Comparison of ENCODE assay signal across 1 cellular context in genomic region chr10:74379474-74379873, GRCh38.
TF ChIP-seq lines count a peak whose summit lies in the region.

No MANE protein-coding gene starts in this region.

TF ChIP-seq in GM12878, 131 proteins besides CTCF, POLR2A, EP300 and RAD21:
- no peak for TF ChIP-seq ZNF384 (IDR thresholded peaks at IDR 0.05; ENCODE audit: borderline replicate concordance, low read depth, low read length)
- TF ChIP-seq RFX5 (IDR thresholded peaks at IDR 0.05; ENCODE audit: low read depth, low read length): no peak
- no peak for TF ChIP-seq ATF7 (IDR thresholded peaks at IDR 0.05; ENCODE audit: low read depth)
- TF ChIP-seq PAX8 (IDR thresholded peaks at IDR 0.05): no peak
- no peak for TF ChIP-seq TBL1XR1 (IDR thresholded peaks at IDR 0.05; ENCODE audit: low read depth, low read length)
- TF ChIP-seq PKNOX1 (IDR thresholded peaks at IDR 0.05): no peak
- no peak for TF ChIP-seq KLF5 (IDR thresholded peaks at IDR 0.05; ENCODE audit: partially characterized antibody)
- TF ChIP-seq TCF12 (IDR thresholded peaks at IDR 0.05; ENCODE audit: low read depth, low read length): no peak
- no peak for TF ChIP-seq ESRRA (IDR thresholded peaks at IDR 0.05; ENCODE audit: low read length)
- TF ChIP-seq SPI1 (IDR thresholded peaks at IDR 0.05; ENCODE audit: borderline replicate concordance, insufficient read depth, low read depth, low read length): no peak
- no peak for TF ChIP-seq HDGF (IDR thresholded peaks at IDR 0.05)
- TF ChIP-seq HDAC2 (IDR thresholded peaks at IDR 0.05): no peak
- no peak for TF ChIP-seq GABPA (IDR thresholded peaks at IDR 0.05; ENCODE audit: low read depth)
